Comparison of ENCODE assay signal across 17 cellular contexts in the genomic region with DNA sequence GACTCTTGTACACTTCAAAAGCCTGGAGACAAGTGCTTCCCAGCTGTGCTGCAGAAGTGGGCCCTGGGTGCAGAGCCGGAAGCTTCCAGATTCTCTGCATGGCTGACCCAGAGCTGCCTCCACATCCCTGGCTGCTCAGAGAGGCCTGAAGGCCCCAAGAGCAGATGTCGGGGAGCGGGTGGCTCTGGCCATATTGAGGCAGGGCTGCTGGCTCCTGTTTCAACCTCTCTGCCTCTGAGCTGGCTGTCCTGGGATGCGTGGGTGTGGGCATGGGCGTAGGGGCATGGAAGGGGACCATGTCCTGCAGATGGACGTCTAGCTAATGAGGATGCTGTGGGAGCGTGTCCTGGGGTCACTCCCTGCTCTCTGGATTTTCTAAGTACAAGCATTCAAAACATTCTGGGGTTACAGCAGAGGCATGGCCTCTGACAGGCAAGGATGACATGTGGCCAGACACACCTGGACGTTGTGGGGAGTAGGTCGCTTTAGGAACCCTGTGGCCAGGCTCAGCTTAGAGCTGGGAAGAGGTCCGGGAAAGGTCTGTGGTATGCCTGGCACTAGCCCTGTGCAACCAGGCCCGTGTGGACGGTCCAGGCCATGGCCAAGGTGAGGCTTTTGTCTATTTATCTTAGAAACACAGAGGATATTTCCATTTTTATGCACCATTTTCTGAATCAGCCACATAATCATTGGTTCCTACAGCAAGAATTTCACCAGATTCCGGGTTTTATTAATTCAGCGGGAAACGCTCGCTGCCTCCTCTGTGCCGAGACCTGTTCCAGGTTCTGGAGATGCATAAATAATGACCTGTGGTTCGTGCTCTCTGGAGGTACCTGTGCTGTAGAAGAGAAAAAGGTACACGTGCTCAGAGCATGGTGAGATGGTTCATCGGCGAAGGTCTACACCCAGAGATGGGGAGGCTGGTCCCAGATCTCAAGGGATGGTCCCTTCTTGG.
"Had no signal": no experiment of that assay in that cellular context is flagged by ENCODE, and none has a peak within 500 bp of the region (broad histone marks: within the 10 kb centered on the region; RNA-seq: fewer than 3 reads in every experiment).

No MANE protein-coding gene starts in this region.

- H3K9me3 ChIP-seq: colonic mucosa, pancreas, prostate gland, thyroid gland had no signal

- H3K27me3 ChIP-seq: colonic mucosa, hepatocyte, pancreas, thyroid gland had no signal

- H3K4me3 Mint-ChIP-seq: endodermal cell; naive thymus-derived CD8-positive, alpha-beta T cell; type B pancreatic cell had no signal

- H3K36me3 ChIP-seq: colonic mucosa, pancreas, prostate gland, thyroid gland had no signal

- H3K4me2 ChIP-seq: hepatocyte had no signal

- H3K9me3 Mint-ChIP-seq: endodermal cell, type B pancreatic cell had no signal

- H3K4me1 Mint-ChIP-seq: endodermal cell; naive thymus-derived CD8-positive, alpha-beta T cell had no signal

- ATAC-seq: left colon; naive thymus-derived CD8-positive, alpha-beta T cell had no signal

- H3K4me3 ChIP-seq: colonic mucosa, hepatocyte, mucosa of descending colon, pancreas, prostate gland, thyroid gland had no signal

- H3K4me1 ChIP-seq: colonic mucosa, pancreas, prostate gland, thyroid gland had no signal

- DNase-seq: colonic mucosa; effector CD4-positive, alpha-beta T cell; endodermal cell; foreskin melanocyte; left colon; mammary epithelial cell; mucosa of descending colon; nucleus accumbens; small intestine; stimulated activated CD4-positive, alpha-beta T cell treated with anti-CD3 and anti-CD28 coated beads, Interleukin-2, amount 100 ng/mL, for 48 hours; stimulated activated naive CD4-positive, alpha-beta T cell treated with Interleukin-2 at 50 U/mL for 16 hours; thyroid gland had no signal

- H3K27ac Mint-ChIP-seq: endodermal cell; naive thymus-derived CD8-positive, alpha-beta T cell; type B pancreatic cell had no signal

- H3K27ac ChIP-seq: colonic mucosa, hepatocyte, pancreas, prostate gland, thyroid gland had no signal

- H3K36me3 Mint-ChIP-seq: naive thymus-derived CD8-positive, alpha-beta T cell; type B pancreatic cell had no signal
